In the genomic region with DNA sequence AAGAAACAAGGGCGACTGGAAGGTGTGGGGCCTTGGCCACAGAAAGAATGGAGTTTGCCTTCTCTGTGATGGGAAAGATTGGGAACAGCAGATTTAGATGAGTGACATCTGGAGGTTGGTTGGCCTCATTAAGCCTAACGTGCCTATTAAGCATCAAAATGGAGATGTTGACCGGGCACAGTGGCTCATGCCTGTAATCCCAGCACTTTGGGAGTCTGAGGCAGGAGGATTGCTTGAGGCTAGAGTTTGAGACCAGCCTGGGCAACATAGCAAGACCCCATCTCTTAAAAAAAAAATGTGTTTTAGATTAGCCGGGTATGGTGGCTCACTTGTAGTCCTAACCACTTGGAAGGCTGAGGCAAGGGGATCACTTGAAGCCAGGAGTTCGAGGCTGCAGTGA, we compare ENCODE assay signal across 17 cellular contexts.
DNase-seq lines count a peak whose midpoint lies in the region; ATAC-seq, FAIRE-seq and TF ChIP-seq lines count a peak whose summit lies in the region.
"Had no signal": no experiment of that assay in that cellular context is flagged by ENCODE, and none has a peak within 500 bp of the region (broad histone marks: within the 10 kb centered on the region; RNA-seq: fewer than 3 reads in every experiment).

No MANE protein-coding gene starts in this region.

- H3K27me3 ChIP-seq in HepG2 (ENCODE audit: control insufficient read depth in 1 of 2, insufficient read depth in 2 of 2, low read length in 2 of 2): no peaks in the 10 kb centered on the region
- H3K27me3 ChIP-seq in right lobe of liver: no peaks in the 10 kb centered on the region
- no peaks in the 10 kb centered on the region for H3K27me3 ChIP-seq in OCI-LY1 (ENCODE audit: insufficient read depth, low read length)
- no peaks in the 10 kb centered on the region for H3K27me3 ChIP-seq in effector memory CD4-positive, alpha-beta T cell (replicated peaks; ENCODE audit: control insufficient read depth, insufficient read depth, low read length, poor library complexity, severe bottlenecking)
- no peaks in the 10 kb centered on the region for H3K27me3 ChIP-seq in thymus (ENCODE audit: control insufficient read depth, insufficient read depth)
- H3K27me3 ChIP-seq: transverse colon had no signal

- TF ChIP-seq POLR2A in HepG2 (IDR thresholded peaks at IDR 0.05; ENCODE audit: insufficient read depth in 1 of 2, low read depth in 2 of 2, low read length in 2 of 2) (no peak), right lobe of liver (IDR thresholded peaks at IDR 0.05) (no peak)

- H3K79me2 ChIP-seq in HepG2 (ENCODE audit: insufficient read depth, low read length): no peaks in the 10 kb centered on the region
- no peaks in the 10 kb centered on the region for H3K79me2 ChIP-seq in OCI-LY1 (ENCODE audit: insufficient read depth, low read length)

- WGBS in HepG2 (ENCODE audit: low lambda C conversion rate): 80% methylated on average over 5 of the region's 5 CpGs
- 97% methylated on average over 4 of the region's 5 CpGs for WGBS in right lobe of liver (ENCODE audit: insufficient coverage, low coverage, low lambda C conversion rate, missing lambda C conversion rate)
- WGBS in thymus: 92% methylated on average over 5 of the region's 5 CpGs

- H3K4me2 ChIP-seq in HepG2 (ENCODE audit: low read depth, low read length): no peak overlapping the region
- H3K4me2 ChIP-seq in OCI-LY1 (ENCODE audit: low read length): no peak overlapping the region
- H3K4me2 ChIP-seq: GM23338 had no signal

- H3F3A ChIP-seq in OCI-LY1 (ENCODE audit: insufficient read depth, low read length): no peaks in the 10 kb centered on the region

- DNase-seq in HepG2 (ENCODE audit: low spot score) (no peak), right lobe of liver (no peak), HPDE6-E6E7 (ENCODE audit: extremely low spot score) (no peak), AG08395 (ENCODE audit: low spot score) (no peak)
- no peak for DNase-seq in effector memory CD4-positive, alpha-beta T cell
- DNase-seq: activated effector memory CD4-positive, alpha-beta T cell treated with Interleukin-2 at 50 U/mL for 16 hours; immature natural killer cell; Kasumi-1; NK-92 treated with Interleukin-12 subunit alpha and Interleukin-12 subunit beta, amount 100 ng/mL, for 24 hours had no signal

- no peak for ATAC-seq in HepG2
- ATAC-seq in right lobe of liver: no peak
- no peak for ATAC-seq in GM19467 (IDR thresholded peaks at IDR 0.05; ENCODE audit: unreplicated experiment)
- ATAC-seq: GM23338, Panc1 had no signal

- H3K9me2 ChIP-seq in OCI-LY1 (ENCODE audit: low read depth, low read length): no peaks in the 10 kb centered on the region

- H3K36me3 ChIP-seq in HepG2 (replicated peaks in 1 of 2; ENCODE audit: control insufficient read depth in 1 of 2, insufficient read depth in 2 of 2, low read length in 2 of 2) (no peaks in the 10 kb centered on the region), right lobe of liver (no peaks in the 10 kb centered on the region), OCI-LY1 (ENCODE audit: insufficient read depth, low read length) (no peaks in the 10 kb centered on the region), thymus (ENCODE audit: control insufficient read depth, insufficient read depth) (peaks cover 14% of the 10 kb centered on the region)
- H3K36me3 ChIP-seq in effector memory CD4-positive, alpha-beta T cell (ENCODE audit: control insufficient read depth, insufficient read depth, low read length): no peaks in the 10 kb centered on the region
- H3K36me3 ChIP-seq: transverse colon had no signal

- TF ChIP-seq RAD21 in HepG2 (CRISPR knock-in tag; IDR thresholded peaks at IDR 0.05): no peak

- H3K4me1 ChIP-seq in HepG2 (ENCODE audit: insufficient read depth, low read length): peaks cover 9% of the 10 kb centered on the region; the same call in 1 of the 2 replicates
- H3K4me1 ChIP-seq in right lobe of liver: no peaks in the 10 kb centered on the region
- peaks cover 91% of the 10 kb centered on the region for H3K4me1 ChIP-seq in OCI-LY1 (ENCODE audit: insufficient read depth, low read length, severe bottlenecking)
- peaks cover 11% of the 10 kb centered on the region for H3K4me1 ChIP-seq in effector memory CD4-positive, alpha-beta T cell (ENCODE audit: control insufficient read depth, insufficient read depth, low read length, poor library complexity, severe bottlenecking)
- peaks cover 27% of the 10 kb centered on the region for H3K4me1 ChIP-seq in thymus (ENCODE audit: control insufficient read depth, insufficient read depth, low read length)

- intact Hi-C loops in HepG2 (cut with micrococcal nuclease; ENCODE audit: unreplicated experiment): no loop called here
- intact Hi-C loops in right lobe of liver (cut with DNase I): no loop called here

- no peak for TF ChIP-seq CTCF in HepG2 (CRISPR knock-in tag; IDR thresholded peaks at IDR 0.05)
- no peak for TF ChIP-seq CTCF in right lobe of liver (IDR thresholded peaks at IDR 0.05)
- no peak for TF ChIP-seq CTCF in OCI-LY1 (IDR thresholded peaks at IDR 0.05; ENCODE audit: low read length)

- H4K20me1 ChIP-seq in HepG2 (ENCODE audit: insufficient read depth, low read length): no peaks in the 10 kb centered on the region
- no peaks in the 10 kb centered on the region for H4K20me1 ChIP-seq in OCI-LY1 (ENCODE audit: insufficient read depth, low read length)

- in situ Hi-C loops in HepG2 (cut with HindIII; ENCODE audit: extremely low pct_ligation_motif_present, low pct_unique_long_range_greater_than_20kb): no loop called here

- CTCF ChIA-PET in HepG2 (lab: Yijun Ruan, JAX; ENCODE audit: low intra/inter-chr PET ratio, low total read pairs): no interaction called here

- H3K4me3 ChIP-seq in HepG2 (replicated peaks in 1 of 3; ENCODE audit: insufficient read depth in 1 of 3, low read depth in 2 of 3, low read length in 3 of 3): no peak overlapping the region
- no peak overlapping the region for H3K4me3 ChIP-seq in right lobe of liver
- H3K4me3 ChIP-seq in OCI-LY1 (ENCODE audit: low read depth, low read length, poor library complexity, severe bottlenecking): no peak overlapping the region
- H3K4me3 ChIP-seq in effector memory CD4-positive, alpha-beta T cell (ENCODE audit: insufficient read depth, low read depth, low read length, poor library complexity, severe bottlenecking): no peak overlapping the region
- H3K4me3 ChIP-seq in thymus (ENCODE audit: low read length): no peak overlapping the region
- H3K4me3 ChIP-seq: GM23338, skin epidermis, transverse colon had no signal

- BruUV-seq in HepG2 (replicated peaks; lab: Mats Ljungman, UMichigan): no TSS peak

- no peak overlapping the region for H2AFZ ChIP-seq in HepG2 (ENCODE audit: low read length)
- H2AFZ ChIP-seq in OCI-LY1 (ENCODE audit: low read length): no peak overlapping the region
- H2AFZ ChIP-seq: GM23338 had no signal

- POLR2A ChIA-PET in HepG2 (lab: Yijun Ruan, JAX): no interaction called here

- no peak for TF ChIP-seq EP300 in HepG2 (IDR thresholded peaks at IDR 0.05; ENCODE audit: low read depth in 2 of 2, low read length in 2 of 2)
- no peak for TF ChIP-seq EP300 in HepG2 (CRISPR knock-in tag; IDR thresholded peaks at IDR 0.05; ENCODE audit: borderline replicate concordance)

- no peak overlapping the region for H3K27ac ChIP-seq in HepG2 (ENCODE audit: extremely low read length, insufficient read depth, low read length)
- no peak overlapping the region for H3K27ac ChIP-seq in right lobe of liver
- peak overlapping the region; percentile 94 for H3K27ac ChIP-seq in OCI-LY1 (ENCODE audit: low read depth, low read length, poor library complexity, severe bottlenecking)
- H3K27ac ChIP-seq in effector memory CD4-positive, alpha-beta T cell (ENCODE audit: insufficient read depth, low read length, poor library complexity, severe bottlenecking): peak overlapping the region; percentile 4
- peak overlapping the region; percentile 36 for H3K27ac ChIP-seq in thymus (ENCODE audit: low read depth)

- no peak for FAIRE-seq in HepG2 (lab: Jason Lieb, UNC)
- FAIRE-seq: D721Med had no signal

- H3K9me3 ChIP-seq in HepG2 (ENCODE audit: low read length): no peaks in the 10 kb centered on the region
- no peaks in the 10 kb centered on the region for H3K9me3 ChIP-seq in right lobe of liver
- H3K9me3 ChIP-seq in OCI-LY1 (ENCODE audit: low read length): no peaks in the 10 kb centered on the region
- H3K9me3 ChIP-seq in effector memory CD4-positive, alpha-beta T cell (ENCODE audit: control insufficient read depth, low read length): no peaks in the 10 kb centered on the region
- H3K9me3 ChIP-seq in thymus (ENCODE audit: control insufficient read depth): no peaks in the 10 kb centered on the region
- H3K9me3 ChIP-seq: transverse colon had no signal

- no peak overlapping the region for H3K9ac ChIP-seq in HepG2 (ENCODE audit: insufficient read depth, low read depth, low read length)
- no peak overlapping the region; the same call in 1 of the 2 replicates for H3K9ac ChIP-seq in OCI-LY1 (ENCODE audit: low read length)

TF ChIP-seq in HepG2, 621 proteins besides CTCF, POLR2A, EP300 and RAD21 (continues in another document):
- peak; percentile 56; the same call in 1 of the 2 replicates for TF ChIP-seq ZNF121 (CRISPR knock-in tag; IDR thresholded peaks at IDR 0.05)
- no peak for TF ChIP-seq PHF5A (CRISPR knock-in tag; IDR thresholded peaks at IDR 0.05; ENCODE audit: low read depth, unreplicated experiment)
- TF ChIP-seq HNF1B (CRISPR knock-in tag; IDR thresholded peaks at IDR 0.05): no peak
- no peak for TF ChIP-seq REPIN1 (CRISPR knock-in tag; IDR thresholded peaks at IDR 0.05; ENCODE audit: borderline replicate concordance, low read depth)

Comparison
In these comparisons a context has a peak if more than half of its experiments do, and no peak if none do; other contexts are left out.
1. H3K27ac ChIP-seq: peak in OCI-LY1 (single experiment), effector memory CD4-positive, alpha-beta T cell (single experiment) and thymus (single experiment); none in HepG2 (single experiment) and right lobe of liver (0 of 3).